ENCODE assay signal across 2 cellular contexts in the genomic region with DNA sequence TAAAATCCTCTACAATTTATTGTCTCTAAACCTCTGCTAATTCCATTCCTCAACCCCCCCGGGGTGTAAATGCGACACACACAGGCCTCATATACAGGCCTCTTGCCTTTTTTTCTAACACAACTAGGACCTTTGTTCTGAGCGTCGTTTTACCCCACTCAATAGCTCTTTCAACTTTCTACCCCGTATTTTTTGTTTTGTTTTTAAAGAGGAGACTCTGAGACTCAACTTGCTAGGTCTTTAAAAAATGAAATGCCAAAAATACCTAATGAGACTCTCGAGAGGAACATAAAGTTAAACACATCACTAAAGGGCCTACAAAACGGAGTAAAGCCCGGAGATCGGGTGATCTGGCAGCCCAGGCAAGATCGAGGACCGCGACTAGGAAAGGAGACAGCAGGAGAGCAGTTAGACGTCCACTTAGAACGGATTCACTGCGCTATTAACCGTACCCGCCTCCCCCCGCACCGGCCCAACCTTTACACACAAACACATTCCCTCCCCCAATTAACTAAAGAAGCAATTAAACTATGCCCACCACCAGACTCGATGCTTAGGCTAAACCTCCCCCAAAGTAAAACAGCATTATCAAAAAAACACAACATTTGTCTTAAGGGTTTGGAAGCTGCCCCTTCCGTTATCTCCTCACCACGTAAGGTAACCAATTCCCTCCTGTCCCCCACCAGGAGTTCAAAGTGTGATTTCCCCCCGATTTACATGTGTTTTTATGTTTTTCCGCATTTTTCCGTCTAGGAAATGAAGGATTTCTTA.
TF ChIP-seq lines count a peak whose summit lies in the region.

No MANE protein-coding gene starts in this region.

TF ChIP-seq in SK-N-SH, 30 proteins besides CTCF, POLR2A, EP300 and RAD21 (continued from another document):
- TF ChIP-seq, protein P1, sequence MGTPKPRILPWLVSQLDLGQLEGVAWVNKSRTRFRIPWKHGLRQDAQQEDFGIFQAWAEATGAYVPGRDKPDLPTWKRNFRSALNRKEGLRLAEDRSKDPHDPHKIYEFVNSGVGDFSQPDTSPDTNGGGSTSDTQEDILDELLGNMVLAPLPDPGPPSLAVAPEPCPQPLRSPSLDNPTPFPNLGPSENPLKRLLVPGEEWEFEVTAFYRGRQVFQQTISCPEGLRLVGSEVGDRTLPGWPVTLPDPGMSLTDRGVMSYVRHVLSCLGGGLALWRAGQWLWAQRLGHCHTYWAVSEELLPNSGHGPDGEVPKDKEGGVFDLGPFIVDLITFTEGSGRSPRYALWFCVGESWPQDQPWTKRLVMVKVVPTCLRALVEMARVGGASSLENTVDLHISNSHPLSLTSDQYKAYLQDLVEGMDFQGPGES (IDR thresholded peaks at IDR 0.05; ENCODE audit: low read depth, low read length): no peak
- no peak for TF ChIP-seq FOSL2 (IDR thresholded peaks at IDR 0.05; ENCODE audit: borderline replicate concordance, low read depth)
- no peak for TF ChIP-seq RCOR1 (IDR thresholded peaks at IDR 0.05; ENCODE audit: low read length)
- no peak for TF ChIP-seq TAF1 (IDR thresholded peaks at IDR 0.05; ENCODE audit: borderline replicate concordance, low read depth, low read length)
- TF ChIP-seq SMC3 (IDR thresholded peaks at IDR 0.05; ENCODE audit: low read depth, low read length): no peak
- TF ChIP-seq JUND (IDR thresholded peaks at IDR 0.05): no peak

TF ChIP-seq in SK-N-SH treated with all-trans-retinoic acid at 6 μM for 48 hours, 23 proteins besides CTCF, POLR2A, EP300 and RAD21 (continued from another document):
- TF ChIP-seq, protein P2, sequence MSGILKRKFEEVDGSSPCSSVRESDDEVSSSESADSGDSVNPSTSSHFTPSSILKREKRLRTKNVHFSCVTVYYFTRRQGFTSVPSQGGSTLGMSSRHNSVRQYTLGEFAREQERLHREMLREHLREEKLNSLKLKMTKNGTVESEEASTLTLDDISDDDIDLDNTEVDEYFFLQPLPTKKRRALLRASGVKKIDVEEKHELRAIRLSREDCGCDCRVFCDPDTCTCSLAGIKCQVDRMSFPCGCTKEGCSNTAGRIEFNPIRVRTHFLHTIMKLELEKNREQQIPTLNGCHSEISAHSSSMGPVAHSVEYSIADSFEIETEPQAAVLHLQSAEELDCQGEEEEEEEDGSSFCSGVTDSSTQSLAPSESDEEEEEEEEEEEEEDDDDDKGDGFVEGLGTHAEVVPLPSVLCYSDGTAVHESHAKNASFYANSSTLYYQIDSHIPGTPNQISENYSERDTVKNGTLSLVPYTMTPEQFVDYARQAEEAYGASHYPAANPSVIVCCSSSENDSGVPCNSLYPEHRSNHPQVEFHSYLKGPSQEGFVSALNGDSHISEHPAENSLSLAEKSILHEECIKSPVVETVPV (CRISPR knock-in tag; IDR thresholded peaks at IDR 0.05): no peak
- no peak for TF ChIP-seq CSDC2 (CRISPR knock-in tag; IDR thresholded peaks at IDR 0.05)
- TF ChIP-seq ZNF565 (CRISPR knock-in tag; conservative IDR thresholded peaks at IDR 0.05; ENCODE audit: low read depth): no peak
- no peak for TF ChIP-seq GLIS3 (CRISPR knock-in tag; IDR thresholded peaks at IDR 0.05)
- no peak for TF ChIP-seq SNAI2 (CRISPR knock-in tag; IDR thresholded peaks at IDR 0.05)
- TF ChIP-seq, protein P3, sequence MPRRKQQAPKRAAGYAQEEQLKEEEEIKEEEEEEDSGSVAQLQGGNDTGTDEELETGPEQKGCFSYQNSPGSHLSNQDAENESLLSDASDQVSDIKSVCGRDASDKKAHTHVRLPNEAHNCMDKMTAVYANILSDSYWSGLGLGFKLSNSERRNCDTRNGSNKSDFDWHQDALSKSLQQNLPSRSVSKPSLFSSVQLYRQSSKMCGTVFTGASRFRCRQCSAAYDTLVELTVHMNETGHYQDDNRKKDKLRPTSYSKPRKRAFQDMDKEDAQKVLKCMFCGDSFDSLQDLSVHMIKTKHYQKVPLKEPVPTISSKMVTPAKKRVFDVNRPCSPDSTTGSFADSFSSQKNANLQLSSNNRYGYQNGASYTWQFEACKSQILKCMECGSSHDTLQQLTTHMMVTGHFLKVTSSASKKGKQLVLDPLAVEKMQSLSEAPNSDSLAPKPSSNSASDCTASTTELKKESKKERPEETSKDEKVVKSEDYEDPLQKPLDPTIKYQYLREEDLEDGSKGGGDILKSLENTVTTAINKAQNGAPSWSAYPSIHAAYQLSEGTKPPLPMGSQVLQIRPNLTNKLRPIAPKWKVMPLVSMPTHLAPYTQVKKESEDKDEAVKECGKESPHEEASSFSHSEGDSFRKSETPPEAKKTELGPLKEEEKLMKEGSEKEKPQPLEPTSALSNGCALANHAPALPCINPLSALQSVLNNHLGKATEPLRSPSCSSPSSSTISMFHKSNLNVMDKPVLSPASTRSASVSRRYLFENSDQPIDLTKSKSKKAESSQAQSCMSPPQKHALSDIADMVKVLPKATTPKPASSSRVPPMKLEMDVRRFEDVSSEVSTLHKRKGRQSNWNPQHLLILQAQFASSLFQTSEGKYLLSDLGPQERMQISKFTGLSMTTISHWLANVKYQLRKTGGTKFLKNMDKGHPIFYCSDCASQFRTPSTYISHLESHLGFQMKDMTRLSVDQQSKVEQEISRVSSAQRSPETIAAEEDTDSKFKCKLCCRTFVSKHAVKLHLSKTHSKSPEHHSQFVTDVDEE (CRISPR knock-in tag; IDR thresholded peaks at IDR 0.05): no peak
- TF ChIP-seq TCF4 (CRISPR knock-in tag; IDR thresholded peaks at IDR 0.05; ENCODE audit: borderline replicate concordance): no peak
- no peak for TF ChIP-seq TOX (CRISPR knock-in tag; IDR thresholded peaks at IDR 0.05; ENCODE audit: borderline replicate concordance)
- no peak for TF ChIP-seq PPARA (CRISPR knock-in tag; IDR thresholded peaks at IDR 0.05; ENCODE audit: borderline replicate concordance)
- no peak for TF ChIP-seq ARNTL (CRISPR knock-in tag; IDR thresholded peaks at IDR 0.05; ENCODE audit: borderline replicate concordance, low read depth)
- no peak for TF ChIP-seq ISL1 (CRISPR knock-in tag; IDR thresholded peaks at IDR 0.05)
- no peak for TF ChIP-seq ZC3H10 (CRISPR knock-in tag; IDR thresholded peaks at IDR 0.05)
- no peak for TF ChIP-seq ZFP3 (CRISPR knock-in tag; IDR thresholded peaks at IDR 0.05)
- no peak for TF ChIP-seq ZNF8 (CRISPR knock-in tag; IDR thresholded peaks at IDR 0.05)
- no peak for TF ChIP-seq ESRRG (CRISPR knock-in tag; IDR thresholded peaks at IDR 0.05)
- no peak for TF ChIP-seq BACH2 (CRISPR knock-in tag; IDR thresholded peaks at IDR 0.05; ENCODE audit: borderline replicate concordance)
